Comparison of ENCODE assay signal across 8 cellular contexts in genomic region chr6:118581489-118581959, GRCh38. TPM values are rescaled to one million over a fixed set of nuclear protein-coding genes. Genes with fewer than 3 reads are reported as not detected.
DNase-seq lines count a peak whose midpoint lies in the region; ATAC-seq lines count a peak whose summit lies in the region.
"Had no signal": no experiment of that assay in that cellular context is flagged by ENCODE, and none has a peak within 500 bp of the region (broad histone marks: within the 10 kb centered on the region; RNA-seq: fewer than 3 reads in every experiment).

No MANE protein-coding gene starts in this region.

- peak; percentile 34 for ATAC-seq in stimulated activated memory B cell treated with anti-CD40 and anti-IgM and Interleukin-4, amounts not matched to agents 10 μg/mL and 1 μg/mL and 100 μg/mL, for 72 hours
- ATAC-seq in HG03196 (IDR thresholded peaks at IDR 0.05; ENCODE audit: unreplicated experiment), result no peak
- no peak for ATAC-seq in GM18861 (IDR thresholded peaks at IDR 0.05; ENCODE audit: unreplicated experiment)

- no peaks in the 10 kb centered on the region for H3K27me3 Mint-ChIP-seq in stimulated activated memory B cell treated with anti-CD40 and anti-IgM and Interleukin-4, amounts not matched to agents 10 μg/mL and 1 μg/mL and 100 μg/mL, for 72 hours
- H3K27me3 Mint-ChIP-seq: activated B cell treated with CpG ODN at 0.5 μM for 24 hours had no signal

- peaks cover 54% of the 10 kb centered on the region for H3K36me3 Mint-ChIP-seq in stimulated activated memory B cell treated with anti-CD40 and anti-IgM and Interleukin-4, amounts not matched to agents 10 μg/mL and 1 μg/mL and 100 μg/mL, for 72 hours

- peaks cover 13% of the 10 kb centered on the region for H3K9me3 Mint-ChIP-seq in stimulated activated memory B cell treated with anti-CD40 and anti-IgM and Interleukin-4, amounts not matched to agents 10 μg/mL and 1 μg/mL and 100 μg/mL, for 72 hours

- no peak overlapping the region for H3K4me3 Mint-ChIP-seq in stimulated activated memory B cell treated with anti-CD40 and anti-IgM and Interleukin-4, amounts not matched to agents 10 μg/mL and 1 μg/mL and 100 μg/mL, for 72 hours
- H3K4me3 Mint-ChIP-seq: activated B cell treated with CpG ODN at 0.5 μM for 24 hours had no signal

- H3K27ac Mint-ChIP-seq in stimulated activated memory B cell treated with anti-CD40 and anti-IgM and Interleukin-4, amounts not matched to agents 10 μg/mL and 1 μg/mL and 100 μg/mL, for 72 hours, result no peak overlapping the region
- H3K27ac Mint-ChIP-seq: activated B cell treated with CpG ODN at 0.5 μM for 24 hours had no signal

- peaks cover 19% of the 10 kb centered on the region for H3K4me1 Mint-ChIP-seq in stimulated activated memory B cell treated with anti-CD40 and anti-IgM and Interleukin-4, amounts not matched to agents 10 μg/mL and 1 μg/mL and 100 μg/mL, for 72 hours

- DNase-seq in H4 (ENCODE audit: low spot score), result peak; percentile 8
- DNase-seq in SKM-1 (lab: John Stamatoyannopoulos, UW; ENCODE audit: unreplicated experiment), result peak; percentile 50
- peak; percentile 22 for DNase-seq in foreskin melanocyte
- no peak for DNase-seq in activated CD4-positive, alpha-beta T cell treated with anti-CD3 and anti-CD28 coated beads, Interleukin-2, amount 50 U/mL, for 48 hours
- DNase-seq: activated B cell treated with CpG ODN at 0.5 μM for 24 hours had no signal

RNA-seq across cellular contexts. Expression of gene PLN, which starts 33.4 kb away (rescaled TPM):
- total RNA-seq in H4 (2014; rRNA removed; shearing (Covaris generic)), result 0.60 TPM in 1 of 2 replicates, not detected in the other
- total RNA-seq: activated B cell treated with CpG ODN at 0.5 μM for 24 hours had no signal

Comparison
In these comparisons a context has a peak if more than half of its experiments do, and no peak if none do; other contexts are left out.
1. DNase-seq: peak in H4 (single experiment), SKM-1 (single experiment) and foreskin melanocyte (single experiment); none in activated CD4-positive, alpha-beta T cell treated with anti-CD3 and anti-CD28 coated beads, Interleukin-2, amount 50 U/mL, for 48 hours (0 of 2).